ENCODE assay signal across 20 cellular contexts in the genomic region with DNA sequence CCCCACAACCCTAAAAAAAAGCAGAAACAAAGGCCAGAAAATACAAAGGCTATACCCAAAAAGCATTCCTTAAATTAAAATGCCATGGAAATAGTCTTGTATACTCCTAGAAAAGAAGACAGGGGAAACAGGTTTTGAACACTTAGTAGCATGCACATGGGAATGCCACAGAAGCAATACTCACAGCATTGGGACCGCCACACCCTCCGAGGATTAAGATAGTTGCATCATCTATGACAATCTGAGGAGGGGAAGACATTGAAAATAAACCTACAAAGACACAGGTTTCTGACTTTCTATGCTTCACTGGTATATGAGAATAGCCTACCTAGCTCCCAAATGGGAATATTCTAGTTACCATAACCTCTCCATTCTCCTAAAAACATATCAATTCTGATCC.
"Had no signal": no experiment of that assay in that cellular context is flagged by ENCODE, and none has a peak within 500 bp of the region (broad histone marks: within the 10 kb centered on the region; RNA-seq: fewer than 3 reads in every experiment).

No MANE protein-coding gene starts in this region.

- H3K9me3 Mint-ChIP-seq: activated naive CD8-positive, alpha-beta T cell treated with anti-CD3 and anti-CD28 coated beads, Interleukin-2, amount 50 U/mL, for 24 hours; activated T-helper 1 cell treated with anti-CD3 and anti-CD28 coated beads, Interleukin-12 subunit alpha, Interleukin-12 subunit beta, Interleukin-2, Interleukin-4 antibody, amounts not matched to agents 30 ng/mL and 10 ng/mL and 1 ng/mL, durations not matched to agents 14 hours and 24 hours and 36 hours; mesothelial cell of epicardium; natural killer cell treated with Interleukin-12 subunit alpha and Interleukin-12 subunit beta and Interleukin-15 and Interleukin-18, amount 100 ng/mL, for 72 hours; stimulated activated effector memory CD8-positive, alpha-beta T cell treated with anti-CD3 and anti-CD28 coated beads, Interleukin-12 subunit alpha, Interleukin-12 subunit beta, amount 100 ng/mL, for 72 hours had no signal

- H3K36me3 Mint-ChIP-seq: natural killer cell treated with Interleukin-12 subunit alpha and Interleukin-12 subunit beta and Interleukin-15 and Interleukin-18, amount 100 ng/mL, for 72 hours had no signal

- H3K4me3 Mint-ChIP-seq: activated naive CD8-positive, alpha-beta T cell treated with anti-CD3 and anti-CD28 coated beads, Interleukin-2, amount 50 U/mL, for 24 hours; activated T-helper 1 cell treated with anti-CD3 and anti-CD28 coated beads, Interleukin-12 subunit alpha, Interleukin-12 subunit beta, Interleukin-2, Interleukin-4 antibody, amounts not matched to agents 30 ng/mL and 10 ng/mL and 1 ng/mL, durations not matched to agents 14 hours and 24 hours and 36 hours; mesothelial cell of epicardium; natural killer cell treated with Interleukin-12 subunit alpha and Interleukin-12 subunit beta and Interleukin-15 and Interleukin-18, amount 100 ng/mL, for 72 hours; stimulated activated effector memory CD8-positive, alpha-beta T cell treated with anti-CD3 and anti-CD28 coated beads, Interleukin-12 subunit alpha, Interleukin-12 subunit beta, amount 100 ng/mL, for 72 hours; T-helper 17 cell had no signal

- ATAC-seq: activated naive CD8-positive, alpha-beta T cell treated with anti-CD3 and anti-CD28 coated beads, Interleukin-2, amount 50 U/mL, for 24 hours; foreskin keratinocyte; left colon; lower lobe of right lung; natural killer cell treated with Interleukin-12 subunit alpha and Interleukin-12 subunit beta and Interleukin-15 and Interleukin-18, amount 100 ng/mL, for 72 hours; pancreas; right lobe of liver; stimulated activated effector memory CD8-positive, alpha-beta T cell treated with anti-CD3 and anti-CD28 coated beads, Interleukin-12 subunit alpha, Interleukin-12 subunit beta, amount 100 ng/mL, for 72 hours; T-helper 17 cell had no signal

- H3K27ac Mint-ChIP-seq: activated naive CD8-positive, alpha-beta T cell treated with anti-CD3 and anti-CD28 coated beads, Interleukin-2, amount 50 U/mL, for 24 hours; activated T-helper 1 cell treated with anti-CD3 and anti-CD28 coated beads, Interleukin-12 subunit alpha, Interleukin-12 subunit beta, Interleukin-2, Interleukin-4 antibody, amounts not matched to agents 30 ng/mL and 10 ng/mL and 1 ng/mL, durations not matched to agents 14 hours and 24 hours and 36 hours; mesothelial cell of epicardium had no signal

- FAIRE-seq: pancreas had no signal

- H3K27me3 Mint-ChIP-seq: activated naive CD8-positive, alpha-beta T cell treated with anti-CD3 and anti-CD28 coated beads, Interleukin-2, amount 50 U/mL, for 24 hours; natural killer cell treated with Interleukin-12 subunit alpha and Interleukin-12 subunit beta and Interleukin-15 and Interleukin-18, amount 100 ng/mL, for 72 hours; T-helper 17 cell had no signal

- H3K4me2 ChIP-seq: smooth muscle cell had no signal

- H3K4me3 ChIP-seq: breast epithelium, lower lobe of right lung, pancreas, right lobe of liver, smooth muscle cell had no signal

- H3K27me3 ChIP-seq: breast epithelium, foreskin keratinocyte, neutrophil, pancreas, right lobe of liver had no signal

- DNase-seq: activated CD4-positive, alpha-beta T cell treated with anti-CD3 and anti-CD28 coated beads, Interleukin-2, amount 50 U/mL, for 4 hours; activated naive CD4-positive, alpha-beta T cell treated with Interleukin-2 at 50 U/mL for 16 hours; activated naive CD8-positive, alpha-beta T cell treated with anti-CD3 and anti-CD28 coated beads, Interleukin-2, amount 50 U/mL, for 24 hours; effector CD4-positive, alpha-beta T cell; foreskin keratinocyte; hypothalamus; islet precursor cell; left colon; lower lobe of right lung; pancreas; right lobe of liver; stimulated activated CD4-positive, alpha-beta T cell treated with anti-CD3 and anti-CD28 coated beads, Interleukin-4, amount 100 ng/mL, for 24 hours; T-helper 17 cell had no signal

- H3K9me3 ChIP-seq: breast epithelium, lower lobe of right lung, neutrophil, pancreas, right lobe of liver had no signal

- H3K27ac ChIP-seq: breast epithelium, foreskin keratinocyte, lower lobe of right lung, neutrophil, pancreas, right lobe of liver had no signal
